ENCODE assay signal across 7 cellular contexts in genomic region chr6:158818580-158819212, GRCh38. TPM values are rescaled to one million over a fixed set of nuclear protein-coding genes. Genes with fewer than 3 reads are reported as not detected.
DNase-seq lines count a peak whose midpoint lies in the region; ATAC-seq and TF ChIP-seq lines count a peak whose summit lies in the region.

No MANE protein-coding gene starts in this region.

- H3K27ac Mint-ChIP-seq in chondrocyte (ENCODE audit: unreplicated experiment), result peak overlapping the region; percentile 77

- intact Hi-C loops in left colon (cut with DNase I, micrococcal nuclease), result no loop called here

- POLR2A ChIA-PET in HEK293T (lab: Yijun Ruan, JAX), result interaction anchor here (0.6 to 1.6 kb wide), 10 partner anchors 11 to 105 kb away, joined by 3 to 7 read pairs (median 3); no protein-coding TSS in a partner anchor

- peaks cover 43% of the 10 kb centered on the region for H3K4me1 Mint-ChIP-seq in chondrocyte (ENCODE audit: low read depth)

- ATAC-seq in left colon, result peak; percentile 54

- H3K36me3 Mint-ChIP-seq in chondrocyte (ENCODE audit: low read depth), result peaks cover 2% of the 10 kb centered on the region

- DNase-seq in HEK293T (ENCODE audit: extremely low spot score) (peak; percentile 75), MV-4-11 (lab: John Stamatoyannopoulos, UW) (peak; percentile 56), chondrocyte (ENCODE audit: low spot score) (no peak), left colon (peak; percentile 64 to 79)
- DNase-seq in activated CD4-positive, CD25-positive, alpha-beta regulatory T cell treated with anti-CD3 and anti-CD28 coated beads, Interleukin-2, amount 50 U/mL, for 72 hours, result peak; percentile 69
- DNase-seq in stimulated activated CD4-positive, alpha-beta T cell treated with anti-CD3 and anti-CD28 coated beads, Interleukin-2, amount 100 ng/mL, for 48 hours, result peak; percentile 53 to 58

- H3K4me3 ChIP-seq in GM12875 (ENCODE audit: low read depth, low read length), result peak overlapping the region; percentile 69

- H3K9me3 Mint-ChIP-seq in chondrocyte (ENCODE audit: low read depth), result no peaks in the 10 kb centered on the region

- peak overlapping the region; percentile 98 for H3K4me3 Mint-ChIP-seq in chondrocyte (ENCODE audit: unreplicated experiment)

- TF ChIP-seq CTCF in GM12875 (IDR thresholded peaks at IDR 0.05; ENCODE audit: borderline replicate concordance, insufficient read depth, low read depth, low read length), result no peak
- peak; percentile 28 for TF ChIP-seq CTCF in chondrocyte (IDR thresholded peaks at IDR 0.05)

- CTCF ChIA-PET in HEK293T (lab: Yijun Ruan, JAX), result no interaction called here

- no peaks in the 10 kb centered on the region for H3K27me3 Mint-ChIP-seq in chondrocyte (ENCODE audit: low read depth)

TF ChIP-seq in HEK293T, 16 proteins besides CTCF, POLR2A, EP300 and RAD21:
- no peak for TF ChIP-seq ARNT (IDR thresholded peaks at IDR 0.05)
- no peak for TF ChIP-seq SUZ12 (IDR thresholded peaks at IDR 0.05)
- no peak for TF ChIP-seq CTBP1 (IDR thresholded peaks at IDR 0.05; ENCODE audit: borderline replicate concordance)
- TF ChIP-seq FOXA1 (IDR thresholded peaks at IDR 0.05), result no peak

RNA-seq across cellular contexts. Expression of gene EZR, which starts 0.5 kb away (rescaled TPM):
- total RNA-seq in chondrocyte, result 57.0 to 71.5 TPM (median 68.4 TPM) in 3 replicates
- total RNA-seq in left colon, result 100 to 1,000 TPM; 368 to 492 TPM
